ENCODE assay signal across 1 cellular context in the genomic region with DNA sequence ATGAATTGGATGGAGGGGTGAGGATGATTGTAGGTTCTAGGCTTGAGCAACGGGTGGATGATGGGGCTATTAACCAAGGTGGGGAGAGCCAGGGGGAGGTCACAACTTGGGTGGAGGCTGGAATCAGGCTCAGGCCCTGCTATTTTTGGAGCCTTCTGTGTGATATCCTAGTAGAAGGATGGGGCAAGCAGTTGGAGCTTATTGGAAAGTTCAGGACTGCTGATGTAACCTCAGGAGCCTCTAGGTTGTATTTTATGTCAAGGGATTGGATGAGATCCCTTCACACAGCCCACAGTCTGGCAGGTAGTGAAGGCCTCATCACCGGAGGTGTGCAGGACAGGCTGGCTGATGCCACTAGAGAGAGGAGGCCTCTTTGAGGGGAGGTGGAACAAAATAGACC.
A peak's percentile ranks its signal among the peaks of the same experiment; 100 is the strongest.
TF ChIP-seq lines count a peak whose summit lies in the region.

No MANE protein-coding gene starts in this region.

TF ChIP-seq in K562, 482 proteins besides CTCF, POLR2A, EP300 and RAD21:
- TF ChIP-seq, protein P1, sequence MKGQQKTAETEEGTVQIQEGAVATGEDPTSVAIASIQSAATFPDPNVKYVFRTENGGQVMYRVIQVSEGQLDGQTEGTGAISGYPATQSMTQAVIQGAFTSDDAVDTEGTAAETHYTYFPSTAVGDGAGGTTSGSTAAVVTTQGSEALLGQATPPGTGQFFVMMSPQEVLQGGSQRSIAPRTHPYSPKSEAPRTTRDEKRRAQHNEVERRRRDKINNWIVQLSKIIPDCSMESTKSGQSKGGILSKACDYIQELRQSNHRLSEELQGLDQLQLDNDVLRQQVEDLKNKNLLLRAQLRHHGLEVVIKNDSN (CRISPR knock-in tag; IDR thresholded peaks at IDR 0.05) = 0 out of 2 replicates have a peak, but pooled peaks have one; percentile 22
- peak; percentile 34; the same call in 1 of the 2 replicates for TF ChIP-seq ZNF263 (CRISPR knock-in tag; IDR thresholded peaks at IDR 0.05; ENCODE audit: borderline replicate concordance)
- no peak for TF ChIP-seq HEY1 (CRISPR knock-in tag; IDR thresholded peaks at IDR 0.05; ENCODE audit: borderline replicate concordance)
- TF ChIP-seq, protein P2, sequence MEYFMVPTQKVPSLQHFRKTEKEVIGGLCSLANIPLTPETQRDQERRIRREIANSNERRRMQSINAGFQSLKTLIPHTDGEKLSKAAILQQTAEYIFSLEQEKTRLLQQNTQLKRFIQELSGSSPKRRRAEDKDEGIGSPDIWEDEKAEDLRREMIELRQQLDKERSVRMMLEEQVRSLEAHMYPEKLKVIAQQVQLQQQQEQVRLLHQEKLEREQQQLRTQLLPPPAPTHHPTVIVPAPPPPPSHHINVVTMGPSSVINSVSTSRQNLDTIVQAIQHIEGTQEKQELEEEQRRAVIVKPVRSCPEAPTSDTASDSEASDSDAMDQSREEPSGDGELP (CRISPR knock-in tag; IDR thresholded peaks at IDR 0.05; ENCODE audit: borderline replicate concordance) = no peak
- TF ChIP-seq ETV1 (tag; conservative IDR thresholded peaks at IDR 0.05; ENCODE audit: low read depth) = no peak
- no peak for TF ChIP-seq NUFIP1 (IDR thresholded peaks at IDR 0.05; ENCODE audit: partially characterized antibody)
- TF ChIP-seq CCNT2 (IDR thresholded peaks at IDR 0.05; ENCODE audit: borderline replicate concordance, extremely low read depth, insufficient read length, low read depth, low read length) = no peak
- no peak for TF ChIP-seq ZNF239 (CRISPR knock-in tag; IDR thresholded peaks at IDR 0.05)
- TF ChIP-seq CXXC5 (CRISPR knock-in tag; IDR thresholded peaks at IDR 0.05) = no peak
- TF ChIP-seq CHD1 (IDR thresholded peaks at IDR 0.05; ENCODE audit: low read length) = no peak
- no peak for TF ChIP-seq TBP (optimal IDR thresholded peaks at IDR 0.05; ENCODE audit: low read depth, low read length)
